6 cellular contexts compared by ENCODE assay signal in the genomic region with DNA sequence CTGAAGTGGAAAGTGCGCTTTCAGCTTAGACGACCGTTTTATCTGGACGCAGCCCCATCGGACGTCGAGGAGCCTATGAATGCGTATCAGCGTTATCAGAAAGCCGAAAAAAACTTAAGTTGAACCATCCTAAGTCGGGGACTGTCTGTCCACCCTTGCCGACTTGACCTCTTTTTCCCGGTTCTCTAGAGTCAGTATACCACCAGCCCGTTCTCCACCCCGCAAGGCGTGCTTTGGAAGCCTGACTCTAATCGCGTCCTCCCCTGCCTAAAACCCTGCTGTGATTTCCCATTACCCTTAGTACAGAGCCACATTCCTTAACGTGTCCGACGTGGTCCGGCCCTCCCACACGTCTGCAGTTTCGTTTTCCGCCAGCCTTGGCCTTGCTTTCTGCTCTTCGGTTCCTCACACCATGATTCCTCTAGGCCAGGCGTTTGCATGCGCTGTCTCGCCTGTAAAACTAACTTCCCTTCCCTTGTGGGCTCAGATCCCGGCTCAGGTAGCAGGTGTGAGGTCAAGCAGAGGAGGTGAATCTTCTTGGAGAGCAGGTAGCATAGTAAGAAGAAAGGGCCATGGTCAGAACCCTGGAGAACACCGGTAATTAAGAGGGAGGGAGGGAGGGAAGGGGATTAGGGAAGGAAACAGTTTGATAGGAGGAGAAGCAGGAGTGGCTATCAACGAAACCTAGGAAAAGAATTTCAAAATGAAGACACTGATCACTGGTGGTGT. TPM values are rescaled to one million over a fixed set of nuclear protein-coding genes. Genes with fewer than 3 reads are reported as not detected.
DNase-seq lines count a peak whose midpoint lies in the region; ATAC-seq and TF ChIP-seq lines count a peak whose summit lies in the region.

No MANE protein-coding gene starts in this region.

- 5% methylated on average over 32 of the region's 32 CpGs for WGBS in suprapubic skin

- TF ChIP-seq EP300 in suprapubic skin (IDR thresholded peaks at IDR 0.05), result no peak

- no peak for TF ChIP-seq POLR2A in Peyer's patch (IDR thresholded peaks at IDR 0.05)
- TF ChIP-seq POLR2A in suprapubic skin (IDR thresholded peaks at IDR 0.05), result no peak

- peak overlapping the region; percentile 78 to 92 (median 90) for H3K27ac ChIP-seq in Peyer's patch
- peak overlapping the region; percentile 88 for H3K27ac ChIP-seq in suprapubic skin

- H3K4me1 ChIP-seq in Peyer's patch (peaks cover 0 to 27% (median 11%) of the 10 kb centered on the region in 4 donors), suprapubic skin (peaks cover 45% of the 10 kb centered on the region)

- no peak for TF ChIP-seq CTCF in Peyer's patch (IDR thresholded peaks at IDR 0.05)
- TF ChIP-seq CTCF in fibroblast of villous mesenchyme (IDR thresholded peaks at IDR 0.05; ENCODE audit: insufficient read depth, low read depth, low read length), result no peak
- TF ChIP-seq CTCF in suprapubic skin (IDR thresholded peaks at IDR 0.05), result no peak

- ATAC-seq in GM19351 (IDR thresholded peaks at IDR 0.05; ENCODE audit: unreplicated experiment), result peak; percentile 8

- no peaks in the 10 kb centered on the region for H3K9me3 ChIP-seq in Peyer's patch
- H3K9me3 ChIP-seq in suprapubic skin, result no peaks in the 10 kb centered on the region

- DNase-seq in Peyer's patch, result peak in 2 of 3 donors; percentile 50 to 56
- DNase-seq in fibroblast of villous mesenchyme (ENCODE audit: low read depth), result peak; percentile 82
- no peak for DNase-seq in suprapubic skin (ENCODE audit: low spot score in 2 of 2)
- no peak for DNase-seq in NCI-H446 (lab: John Stamatoyannopoulos, UW)
- DNase-seq in NCI-H69 (lab: John Stamatoyannopoulos, UW), result no peak

- peak overlapping the region; percentile 83 to 98 (median 88) for H3K4me3 ChIP-seq in Peyer's patch
- peak overlapping the region; percentile 89 for H3K4me3 ChIP-seq in fibroblast of villous mesenchyme (ENCODE audit: low read depth, low read length)
- H3K4me3 ChIP-seq in suprapubic skin, result peak overlapping the region; percentile 99

- no peaks in the 10 kb centered on the region for H3K27me3 ChIP-seq in Peyer's patch
- no peaks in the 10 kb centered on the region for H3K27me3 ChIP-seq in suprapubic skin

- H3K36me3 ChIP-seq in Peyer's patch, result peaks cover 0 to 37% (median 0%) of the 10 kb centered on the region in 3 donors
- H3K36me3 ChIP-seq in suprapubic skin, result peaks cover 28% of the 10 kb centered on the region

RNA-seq across cellular contexts. Expression of a gene that starts 0.9 kb away (rescaled TPM):
- total RNA-seq in Peyer's patch (10 to 100 TPM; 16.5 to 50.0 (median 30.8) TPM), fibroblast of villous mesenchyme (25.0 and 26.4 TPM in 2 replicates), suprapubic skin (10 to 100 TPM; 40.5 to 68.5 (median 51.9) TPM)

RNA-seq across cellular contexts. Expression of a gene that starts 5.7 kb away (rescaled TPM):
- total RNA-seq in Peyer's patch (not detected), fibroblast of villous mesenchyme (under 0.01 TPM in 1 of 2 replicates, not detected in the other), suprapubic skin (under 1 TPM in 1 of 4 donors, not detected in 3; 0.38 TPM)

RNA-seq across cellular contexts. Expression of a gene that starts 35.5 kb away (rescaled TPM):
- total RNA-seq in Peyer's patch (1 to 10 TPM in 3 of 4 donors, under 1 TPM in 1; 0.83 to 1.3 (median 1.1) TPM), fibroblast of villous mesenchyme (4.7 and 6.8 TPM in 2 replicates), suprapubic skin (1 to 10 TPM; 4.9 to 5.6 (median 5.2) TPM)

RNA-seq across cellular contexts. Expression of a gene that starts 59.7 kb away (rescaled TPM):
- total RNA-seq in Peyer's patch (100 to 1,000 TPM in 1 of 4 donors, 10 to 100 TPM in 3; 56.2 to 113 (median 73.7) TPM), fibroblast of villous mesenchyme (94.6 and 102 TPM in 2 replicates), suprapubic skin (100 to 1,000 TPM in 2 of 4 donors, 10 to 100 TPM in 2; 68.7 to 111 (median 97.5) TPM)

Comparison
In these comparisons a context has a peak if more than half of its experiments do, and no peak if none do; other contexts are left out.
1. DNase-seq: peak in Peyer's patch (2 of 3) and fibroblast of villous mesenchyme (single experiment); none in suprapubic skin (0 of 2), NCI-H446 (0 of 2) and NCI-H69 (single experiment).
2. Peak in every context shown above with its lines, with median percentiles within 50 percentile points of each other: H3K4me3 ChIP-seq.